In the genomic region with DNA sequence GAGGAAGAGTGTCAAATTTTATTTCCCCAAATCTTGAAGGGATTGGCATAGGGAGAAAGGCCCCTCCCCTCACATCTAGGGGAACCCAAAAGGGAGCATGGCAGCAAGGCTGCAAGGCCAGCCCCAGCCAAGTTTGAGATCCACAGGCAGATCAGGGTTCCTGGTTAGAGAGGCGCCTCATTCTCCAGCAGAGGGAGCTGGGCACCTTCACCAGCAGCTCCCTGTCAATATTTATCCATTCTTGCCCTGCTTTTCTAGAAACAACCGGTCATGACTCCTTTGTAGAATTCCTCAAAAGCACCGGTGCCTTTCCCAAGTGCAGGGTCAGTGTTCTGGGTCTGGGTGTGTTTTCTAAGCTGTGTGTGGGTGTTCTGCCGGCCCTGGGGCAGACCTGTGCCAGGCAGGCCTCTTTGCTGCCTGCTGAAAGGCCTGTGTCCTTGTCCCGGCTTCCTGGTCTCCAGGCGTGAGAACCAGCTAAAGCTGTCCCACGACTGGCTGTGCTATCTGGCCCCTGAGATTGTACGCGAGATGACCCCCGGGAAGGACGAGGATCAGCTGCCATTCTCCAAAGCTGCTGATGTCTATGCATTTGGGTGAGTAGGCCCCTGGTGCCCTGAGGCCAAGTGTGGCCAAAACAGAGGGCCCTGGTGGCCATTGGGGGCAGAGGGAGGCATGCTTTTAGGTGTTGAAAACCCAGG, we compare ENCODE assay signal across 8 cellular contexts. TPM values are rescaled to one million over a fixed set of nuclear protein-coding genes. Genes with fewer than 3 reads are reported as not detected.
DNase-seq lines count a peak whose midpoint lies in the region; ATAC-seq, FAIRE-seq and TF ChIP-seq lines count a peak whose summit lies in the region.

No MANE protein-coding gene starts in this region.

- no peak overlapping the region for H2BK5ac ChIP-seq in H1 (ENCODE audit: low read depth, low read length)

- H4K8ac ChIP-seq in H1 (ENCODE audit: extremely low read depth, insufficient read depth, low read length), result no peak overlapping the region

- no peak overlapping the region for H3K23ac ChIP-seq in H1 (ENCODE audit: insufficient read length)

- peaks cover 3 to 15% (median 11%) of the 10 kb centered on the region in 4 experiments; a peak in 7 of 8 replicates for H3K36me3 ChIP-seq in H1 (ENCODE audit: control insufficient read depth in 2 of 4, insufficient read depth in 4 of 4, low read length in 3 of 4)
- H3K36me3 ChIP-seq in mucosa of stomach (ENCODE audit: control insufficient read depth, insufficient read depth, low read length), result no peaks in the 10 kb centered on the region

- H2AFZ ChIP-seq in H1 (ENCODE audit: low read length), result no peak overlapping the region

- no peak overlapping the region for H3K27ac ChIP-seq in H1 (ENCODE audit: low read depth, low read length)

- H3K79me2 ChIP-seq in H1 (ENCODE audit: control insufficient read depth in 1 of 2, insufficient read depth in 2 of 2, low read length in 2 of 2), result no peaks in the 10 kb centered on the region

- no peak overlapping the region for H3K4me2 ChIP-seq in H1 (ENCODE audit: insufficient read depth in 1 of 2, low read depth in 2 of 2, low read length in 2 of 2)

- H3K9ac ChIP-seq in H1 (replicated peaks in 1 of 4; ENCODE audit: extremely low read depth in 1 of 4, low read depth in 3 of 4, low read length in 3 of 4) (no peak overlapping the region), mucosa of stomach (ENCODE audit: low read length) (peak overlapping the region; percentile 31)

- TF ChIP-seq RAD21 in H1 (IDR thresholded peaks at IDR 0.05 in 1 of 2, conservative IDR thresholded peaks at IDR 0.05 in 1 of 2; ENCODE audit: low read depth in 2 of 2, low read length in 2 of 2), result peak; percentile 64 to 71

- TF ChIP-seq EP300 in H1 (IDR thresholded peaks at IDR 0.05; ENCODE audit: borderline replicate concordance in 1 of 2, low read depth in 2 of 2, low read length in 2 of 2), result no peak

- ATAC-seq in HG03159 (IDR thresholded peaks at IDR 0.05; ENCODE audit: unreplicated experiment), result no peak
- no peak for ATAC-seq in GM21367 (IDR thresholded peaks at IDR 0.05; ENCODE audit: unreplicated experiment)

- no peak overlapping the region for H2BK20ac ChIP-seq in H1 (ENCODE audit: low read length)

- no peaks in the 10 kb centered on the region for H3K9me3 ChIP-seq in H1 (ENCODE audit: insufficient read depth in 2 of 2, low read depth in 1 of 2, low read length in 1 of 2)
- no peaks in the 10 kb centered on the region for H3K9me3 ChIP-seq in mucosa of stomach (ENCODE audit: control insufficient read depth, low read length)

- H2BK12ac ChIP-seq in H1 (ENCODE audit: low read depth, low read length), result no peak overlapping the region

- no peak overlapping the region for H3K4ac ChIP-seq in H1 (replicated peaks; ENCODE audit: insufficient read length, low read depth, low read length)

- H4K5ac ChIP-seq in H1 (ENCODE audit: insufficient read length, low read depth, low read length), result no peak overlapping the region

- 87% methylated on average over 11 of the region's 11 CpGs; no CpG with 5 or more reads in 1 of the 2 experiments for WGBS in H1 (ENCODE audit: extremely low coverage in 1 of 2, insufficient coverage in 1 of 2, insufficient read length in 1 of 2, insufficient replicate concordance in 2 of 2, low coverage in 1 of 2, low lambda C conversion rate in 2 of 2, missing lambda C conversion rate in 1 of 2), 2 experiments

- POLR2A ChIA-PET in H1 (lab: Charles Lee; ENCODE audit: partially characterized antibody), result no interaction called here

- H2AK5ac ChIP-seq in H1 (ENCODE audit: low read depth, low read length), result no peak overlapping the region

- TF ChIP-seq POLR2A in H1 (IDR thresholded peaks at IDR 0.05; ENCODE audit: control extremely low read depth in 1 of 2, low read depth in 2 of 2, low read length in 2 of 2), result no peak

- H3K56ac ChIP-seq in H1 (replicated peaks; ENCODE audit: insufficient read length, low read depth, low read length), result no peak overlapping the region

- DNase-seq in SIG-M5 treated with dmso at 0.1 percent for 504 hours (lab: John Stamatoyannopoulos, UW; ENCODE audit: unreplicated experiment) (peak; percentile 58), SIG-M5 (lab: John Stamatoyannopoulos, UW) (no peak), NOMO-1 treated with DMSO at 0.1 percent for 48 hours (lab: John Stamatoyannopoulos, UW; ENCODE audit: unreplicated experiment) (peak; percentile 26), H1 (ENCODE audit: low read depth in 1 of 2, low spot score in 2 of 2) (no peak), NCI-H526 treated with DMSO at 0.1 percent for 48 hours (lab: John Stamatoyannopoulos, UW) (no peak)

- no peak for FAIRE-seq in H1 (lab: Jason Lieb, UNC)

- H3K23me2 ChIP-seq in H1 (ENCODE audit: low read depth, low read length), result no peaks in the 10 kb centered on the region

- H3K27me3 ChIP-seq in H1 (replicated peaks in 1 of 4; ENCODE audit: control insufficient read depth in 3 of 4, extremely low read depth in 1 of 4, insufficient read depth in 3 of 4, low read length in 3 of 4) (no peaks in the 10 kb centered on the region), mucosa of stomach (ENCODE audit: control insufficient read depth, insufficient read depth, low read length) (no peaks in the 10 kb centered on the region)

- no peaks in the 10 kb centered on the region for H4K20me1 ChIP-seq in H1 (replicated peaks in 1 of 2; ENCODE audit: control insufficient read depth in 1 of 2, insufficient read depth in 2 of 2, low read length in 2 of 2)

- no peak overlapping the region for H4K91ac ChIP-seq in H1 (replicated peaks; ENCODE audit: insufficient read length, low read length)

- H2BK15ac ChIP-seq in H1 (ENCODE audit: low read length), result no peak overlapping the region

- no peak overlapping the region for H2BK120ac ChIP-seq in H1 (replicated peaks; ENCODE audit: low read depth, low read length)

- H3K4me3 ChIP-seq in H1 (ENCODE audit: extremely low read depth in 1 of 4, insufficient read depth in 2 of 4, low read depth in 3 of 4, low read length in 4 of 4) (no peak overlapping the region), mucosa of stomach (ENCODE audit: low read length) (no peak overlapping the region)

- TF ChIP-seq CTCF in H1 (IDR thresholded peaks at IDR 0.05; ENCODE audit: control extremely low read depth in 1 of 3, insufficient read depth in 1 of 3, low read depth in 1 of 3, low read length in 3 of 3), result peak; percentile 61 to 69 (median 65)

- H3K4me1 ChIP-seq in H1 (replicated peaks in 1 of 4; ENCODE audit: control insufficient read depth in 3 of 4, insufficient read depth in 4 of 4, low read length in 3 of 4) (no peaks in the 10 kb centered on the region), mucosa of stomach (ENCODE audit: control insufficient read depth, insufficient read depth, low read length) (peaks cover 6% of the 10 kb centered on the region)

- H3K18ac ChIP-seq in H1 (ENCODE audit: extremely low read depth, low read length), result no peak overlapping the region

- no peaks in the 10 kb centered on the region for H3K79me1 ChIP-seq in H1 (ENCODE audit: low read depth, low read length)

- CTCF ChIA-PET in H1 (lab: Charles Lee; ENCODE audit: partially characterized antibody), result interaction anchor here (0.6 to 13.1 kb wide), 27 partner anchors 9 to 374 kb away, joined by 3 to 305 read pairs (median 4); no protein-coding TSS in a partner anchor

- no peak overlapping the region for H3K14ac ChIP-seq in H1 (ENCODE audit: insufficient read length)

TF ChIP-seq in H1, 55 proteins besides CTCF, POLR2A, EP300 and RAD21:
- TF ChIP-seq SAP30 (IDR thresholded peaks at IDR 0.05; ENCODE audit: insufficient read depth, insufficient replicate concordance, low read length) (no peak), HDAC6 (IDR thresholded peaks at IDR 0.05; ENCODE audit: low read depth, low read length) (no peak), SP2 (IDR thresholded peaks at IDR 0.05; ENCODE audit: low read length) (no peak), GABPA (IDR thresholded peaks at IDR 0.05; ENCODE audit: borderline replicate concordance, insufficient read depth, low read length) (no peak), CTBP2 (IDR thresholded peaks at IDR 0.05; ENCODE audit: borderline replicate concordance, insufficient read depth, insufficient read length, low read length) (no peak), USF2 (IDR thresholded peaks at IDR 0.05; ENCODE audit: low read length) (no peak), TAF7 (optimal IDR thresholded peaks at IDR 0.05; ENCODE audit: borderline replicate concordance, low read depth, low read length) (no peak), RFX5 (IDR thresholded peaks at IDR 0.05; ENCODE audit: borderline replicate concordance, low read depth, low read length) (no peak), MAFK (IDR thresholded peaks at IDR 0.05; ENCODE audit: low read depth, low read length) (no peak), BACH1 (IDR thresholded peaks at IDR 0.05; ENCODE audit: low read length) (no peak)

RNA-seq across cellular contexts. Expression of gene LGALS9, which starts 21.2 kb away (rescaled TPM):
- total RNA-seq in H1 (2021; fragmentation: NEBNext Ultra II Directional; extraction: Animal tissue kit (Norgen Biotek cat#: 25700)), result 0.77 and 1.7 TPM in 2 replicates
- polyA plus RNA-seq in H1 (2011; rRNA removed), result 0.95 and 2.8 TPM in 2 replicates
- 1.8 TPM for polyA plus RNA-seq in H1 (2011; cell fraction: cytosol; rRNA removed)
- polyA plus RNA-seq in H1 (2011; cell fraction: nucleus; rRNA removed), result 12.2 TPM
- 2.4 to 3.2 TPM (median 2.6 TPM) in 4 replicates for polyA plus RNA-seq in H1 (2012, experiment 1 of 2)
- polyA plus RNA-seq in H1 (2012, experiment 2 of 2), result 0.59 TPM
- polyA plus RNA-seq in H1 (2013, experiment 1 of 2), result 0.67 TPM
- polyA plus RNA-seq in H1 (2013, experiment 2 of 2), result 0.61 TPM
- polyA minus RNA-seq in H1 (2011; rRNA and poly(A)+ RNA removed), result 2.1 and 2.8 TPM in 2 replicates
- 0.73 TPM for polyA minus RNA-seq in H1 (2011; cell fraction: cytosol; rRNA and poly(A)+ RNA removed)
- polyA minus RNA-seq in H1 (2011; cell fraction: nucleus; rRNA and poly(A)+ RNA removed), result 8.4 TPM

Comparison
In these comparisons a context has a peak if more than half of its experiments do, and no peak if none do; other contexts are left out.
1. DNase-seq: peak in SIG-M5 treated with dmso at 0.1 percent for 504 hours (single experiment) and NOMO-1 treated with DMSO at 0.1 percent for 48 hours (single experiment); none in SIG-M5 (single experiment), H1 (0 of 2) and NCI-H526 treated with DMSO at 0.1 percent for 48 hours (single experiment).